In the genomic region with DNA sequence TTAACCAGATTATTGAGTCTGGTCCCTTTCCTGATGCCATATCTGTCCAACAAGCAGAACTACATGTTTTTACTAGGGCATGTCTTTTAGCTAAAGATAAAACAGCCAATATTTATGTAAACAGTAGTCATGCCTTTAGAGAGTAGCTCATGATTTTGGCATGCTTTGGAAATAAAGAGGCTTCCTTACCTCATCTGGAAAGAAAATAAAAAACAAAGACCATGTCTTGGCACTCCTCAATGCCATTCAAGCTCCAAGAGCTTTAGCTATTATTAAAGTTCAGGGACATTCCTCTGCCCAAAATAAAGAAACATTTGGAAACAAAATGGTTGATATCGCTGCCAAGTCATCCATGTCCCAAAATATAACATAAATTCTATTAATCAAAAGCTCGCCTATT, we compare ENCODE assay signal across 25 cellular contexts.
"Had no signal": no experiment of that assay in that cellular context is flagged by ENCODE, and none has a peak within 500 bp of the region (broad histone marks: within the 10 kb centered on the region; RNA-seq: fewer than 3 reads in every experiment).

No MANE protein-coding gene starts in this region.

- H3K36me3 ChIP-seq: adrenal gland, esophagus squamous epithelium had no signal

- H3K9me3 ChIP-seq: adrenal gland, esophagus squamous epithelium had no signal

- H3K27ac ChIP-seq: epithelial cell of prostate, esophagus squamous epithelium had no signal

- H3K4me3 ChIP-seq: adrenal gland, esophagus squamous epithelium had no signal

- H3K27me3 ChIP-seq: adrenal gland, esophagus squamous epithelium had no signal

- DNase-seq: activated CD4-positive, alpha-beta memory T cell treated with anti-CD3 and anti-CD28 coated beads for 36 hours; activated CD4-positive, alpha-beta T cell treated with anti-CD3 and anti-CD28 coated beads for 36 hours; activated CD4-positive, alpha-beta T cell treated with anti-CD3 and anti-CD28 coated beads, Interleukin-2, amount 10 ng/mL, durations not matched to agents 24 days and 14 days; activated CD4-positive, CD25-positive, alpha-beta regulatory T cell; activated CD4-positive, CD25-positive, alpha-beta regulatory T cell treated with anti-CD3 and anti-CD28 coated beads, Interleukin-2, amount 50 U/mL, for 72 hours; activated CD8-positive, alpha-beta memory T cell treated with anti-CD3 and anti-CD28 coated beads, Interleukin-2, amount 10 ng/mL, durations not matched to agents 7 days and 5 days; activated CD8-positive, alpha-beta memory T cell treated with anti-CD3 and anti-CD28 coated beads, Interleukin-2, amount 50 U/mL, for 4 hours; activated CD8-positive, alpha-beta T cell treated with anti-CD3 and anti-CD28 coated beads, Interleukin-2, amount 10 ng/mL, durations not matched to agents 7 days and 5 days; activated effector memory CD4-positive, alpha-beta T cell treated with anti-CD3 and anti-CD28 coated beads, Interleukin-2, amount 50 U/mL, for 16 hours; activated naive CD4-positive, alpha-beta T cell treated with anti-CD3 and anti-CD28 coated beads for 36 hours; activated naive CD8-positive, alpha-beta T cell treated with anti-CD3 and anti-CD28 coated beads for 36 hours; activated naive CD8-positive, alpha-beta T cell treated with anti-CD3 and anti-CD28 coated beads, Interleukin-2, amount 50 U/mL, for 24 hours; activated T-cell treated with anti-CD3 and anti-CD28 coated beads, Interleukin-2, amount 50 U/mL, for 1 hour; activated T-cell treated with anti-CD3 and anti-CD28 coated beads, Interleukin-2, amount 50 U/mL, for 48 hours; adrenal gland; amygdala; caudate nucleus; effector CD8-positive, alpha-beta T cell; esophagus squamous epithelium; foreskin melanocyte; head of caudate nucleus; T-helper 1 cell; T-helper 17 cell; T1000 had no signal

- ATAC-seq: activated CD4-positive, alpha-beta T cell treated with anti-CD3 and anti-CD28 coated beads for 36 hours; activated CD8-positive, alpha-beta memory T cell treated with anti-CD3 and anti-CD28 coated beads, Interleukin-2, amount 10 ng/mL, durations not matched to agents 7 days and 5 days; activated CD8-positive, alpha-beta T cell treated with anti-CD3 and anti-CD28 coated beads, Interleukin-2, amount 10 ng/mL, durations not matched to agents 7 days and 5 days; activated naive CD8-positive, alpha-beta T cell treated with anti-CD3 and anti-CD28 coated beads, Interleukin-2, amount 50 U/mL, for 24 hours; T-helper 17 cell had no signal

- H3K4me1 ChIP-seq: adrenal gland, esophagus squamous epithelium had no signal
